17 cellular contexts compared by ENCODE assay signal in the genomic region with DNA sequence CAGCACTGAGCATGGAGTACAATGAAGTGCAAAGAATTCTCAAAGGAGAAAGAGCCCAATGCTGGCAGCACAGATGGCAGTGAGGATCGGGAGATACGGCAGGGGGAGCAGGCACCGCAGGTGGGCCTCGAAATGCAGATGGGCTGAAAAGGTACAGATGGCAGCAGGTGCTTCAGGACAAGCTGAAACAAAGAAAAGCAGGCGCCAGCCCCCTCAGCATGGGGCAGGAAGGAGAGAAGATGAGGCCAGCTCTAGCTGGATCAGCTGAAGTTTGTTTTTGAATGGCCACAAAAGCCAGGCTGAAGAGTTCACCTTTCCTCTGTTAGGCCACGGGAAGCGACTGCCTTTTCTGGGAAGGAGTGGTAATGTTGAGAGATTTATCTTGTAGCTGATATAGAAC. TPM values are rescaled to one million over a fixed set of nuclear protein-coding genes. Genes with fewer than 3 reads are reported as not detected.
A peak's percentile ranks its signal among the peaks of the same experiment; 100 is the strongest.
DNase-seq lines count a peak whose midpoint lies in the region; TF ChIP-seq lines count a peak whose summit lies in the region.
"Had no signal": no experiment of that assay in that cellular context is flagged by ENCODE, and none has a peak within 500 bp of the region (broad histone marks: within the 10 kb centered on the region; RNA-seq: fewer than 3 reads in every experiment).

No MANE protein-coding gene starts in this region.

- H3T11ph ChIP-seq in H9 (ENCODE audit: low read length), result no peak overlapping the region

- no peak overlapping the region for H3K4ac ChIP-seq in H9 (ENCODE audit: low read depth, low read length)

- H4K20me1 ChIP-seq in H9 (ENCODE audit: control insufficient read depth, insufficient read depth, insufficient read length), result no peaks in the 10 kb centered on the region

- H3K27me3 Mint-ChIP-seq in H9 (ENCODE audit: low read depth), result no peaks in the 10 kb centered on the region; the same call in 1 of the 2 replicates
- H3K27me3 Mint-ChIP-seq: activated CD8-positive, alpha-beta T cell treated with anti-CD3 and anti-CD28 coated beads for 36 hours had no signal

- no peaks in the 10 kb centered on the region for H3K79me2 ChIP-seq in H9 (ENCODE audit: insufficient read depth, low read length)

- no peak overlapping the region for H4K91ac ChIP-seq in H9 (ENCODE audit: insufficient read length, low read depth, low read length)

- H2AFZ ChIP-seq in H9 (ENCODE audit: low read length), result no peak overlapping the region

- no peak overlapping the region for H2BK12ac ChIP-seq in H9 (ENCODE audit: insufficient read length, low read depth, low read length)

- peaks cover 54 to 77% (median 67%) of the 10 kb centered on the region in 3 experiments for H3K36me3 Mint-ChIP-seq in H9 (ENCODE audit: insufficient read depth in 1 of 3, low read depth in 3 of 3)

- H3K4me1 Mint-ChIP-seq in H9, result peaks cover 58 to 60% of the 10 kb centered on the region in 2 experiments

- H3K9me3 Mint-ChIP-seq in H9, result no peaks in the 10 kb centered on the region
- H3K9me3 Mint-ChIP-seq: activated CD8-positive, alpha-beta T cell treated with anti-CD3 and anti-CD28 coated beads for 36 hours; activated T-cell treated with anti-CD3 and anti-CD28 coated beads, Interleukin-2, amount 50 U/mL, for 72 hours; immature natural killer cell had no signal

- H3K36me3 ChIP-seq in WERI-Rb-1 (peaks cover 83% of the 10 kb centered on the region), colonic mucosa (peaks cover 15% of the 10 kb centered on the region)

- intact Hi-C loops in colonic mucosa (cut with DNase I), result loop anchor here (5.0 kb wide), 1 partner anchor 202 kb away; no protein-coding TSS in a partner anchor

- H4K5ac ChIP-seq in H9 (ENCODE audit: insufficient read length, low read depth, low read length), result no peak overlapping the region

- H3K4me2 ChIP-seq in H9 (ENCODE audit: insufficient read depth, insufficient read length, low read length), result peak overlapping the region; percentile 56
- H3K4me2 ChIP-seq: smooth muscle cell had no signal

- H3K27me3 ChIP-seq in H9 (ENCODE audit: insufficient read depth, low read length) (no peaks in the 10 kb centered on the region), WERI-Rb-1 (ENCODE audit: insufficient read depth, low read depth, severe bottlenecking) (no peaks in the 10 kb centered on the region), colonic mucosa (no peaks in the 10 kb centered on the region)

- peak overlapping the region; percentile 45 to 66 for H3K4me3 Mint-ChIP-seq in H9
- H3K4me3 Mint-ChIP-seq: activated CD8-positive, alpha-beta T cell treated with anti-CD3 and anti-CD28 coated beads for 36 hours; activated T-cell treated with anti-CD3 and anti-CD28 coated beads, Interleukin-2, amount 50 U/mL, for 72 hours; immature natural killer cell had no signal

- H2AK5ac ChIP-seq in H9 (ENCODE audit: insufficient read length, low read length), result no peak overlapping the region

- TF ChIP-seq CTCF in H9 (conservative IDR thresholded peaks at IDR 0.05) (no peak), WERI-Rb-1 (IDR thresholded peaks at IDR 0.05; ENCODE audit: low read depth, low read length) (no peak), colonic mucosa (IDR thresholded peaks at IDR 0.05) (no peak)

- no CpG with 5 or more reads among the region's 7 CpGs for WGBS in H9 (ENCODE audit: extremely low coverage, insufficient read length, low lambda C conversion rate)

- H3K4me1 ChIP-seq in H9 (ENCODE audit: insufficient read depth, low read length) (peaks cover 25% of the 10 kb centered on the region), colonic mucosa (no peaks in the 10 kb centered on the region)

- no peak overlapping the region for H2BK120ac ChIP-seq in H9 (ENCODE audit: low read depth, low read length, poor library complexity, severe bottlenecking)

- no peak overlapping the region for H3K23ac ChIP-seq in H9 (ENCODE audit: insufficient read length, low read depth, low read length)

- no peaks in the 10 kb centered on the region for H3K79me1 ChIP-seq in H9 (ENCODE audit: insufficient read depth, low read depth, low read length, poor library complexity, severe bottlenecking)

- H3K4me3 ChIP-seq in WERI-Rb-1 (ENCODE audit: low read depth, low read length) (no peak overlapping the region), colonic mucosa (no peak overlapping the region)
- H3K4me3 ChIP-seq: lower lobe of right lung, smooth muscle cell, thoracic aorta had no signal

- H3K27ac Mint-ChIP-seq in H9, result peak overlapping the region; percentile 84 to 97 (median 88)
- H3K27ac Mint-ChIP-seq: activated CD8-positive, alpha-beta T cell treated with anti-CD3 and anti-CD28 coated beads for 36 hours; activated T-cell treated with anti-CD3 and anti-CD28 coated beads, Interleukin-2, amount 50 U/mL, for 72 hours; immature natural killer cell had no signal

- no peak overlapping the region for H4K8ac ChIP-seq in H9 (replicated peaks; ENCODE audit: insufficient read length, low read depth, low read length)

- H3K56ac ChIP-seq in H9 (ENCODE audit: insufficient read length, low read depth, low read length), result no peak overlapping the region

- no peak overlapping the region for H2BK15ac ChIP-seq in H9 (ENCODE audit: low read depth, low read length)

- H2BK5ac ChIP-seq in H9 (ENCODE audit: insufficient read length, low read length), result no peak overlapping the region

- H3K27ac ChIP-seq in H9 (ENCODE audit: insufficient read length, low read depth, low read length), result peak overlapping the region; percentile 91
- peak overlapping the region; percentile 71 for H3K27ac ChIP-seq in WERI-Rb-1
- H3K27ac ChIP-seq in colonic mucosa, result no peak overlapping the region
- H3K27ac ChIP-seq: lower lobe of right lung, thoracic aorta had no signal

- peak overlapping the region; percentile 71 for H3K18ac ChIP-seq in H9 (ENCODE audit: insufficient read length, low read depth, low read length)

- H3K9me3 ChIP-seq in H9 (ENCODE audit: control insufficient read depth, low read depth, low read length) (no peaks in the 10 kb centered on the region), WERI-Rb-1 (ENCODE audit: severe bottlenecking) (no peaks in the 10 kb centered on the region), colonic mucosa (no peaks in the 10 kb centered on the region)
- H3K9me3 ChIP-seq: lower lobe of right lung, thoracic aorta had no signal

- H3K9ac ChIP-seq in H9 (ENCODE audit: extremely low read depth, insufficient read length, low read length) (no peak overlapping the region), colonic mucosa (ENCODE audit: low read depth in 2 of 2, low read length in 2 of 2) (no peak overlapping the region)

- H3K14ac ChIP-seq in H9 (ENCODE audit: insufficient read depth, low read length), result no peak overlapping the region

- peak; percentile 91 for DNase-seq in H9
- DNase-seq in NCI-H2107 treated with DMSO at 0.1 percent for 48 hours (lab: John Stamatoyannopoulos, UW; ENCODE audit: unreplicated experiment), result peak; percentile 96
- DNase-seq in WERI-Rb-1, result peak; percentile 75
- DNase-seq in iPS-NIHi11 (ENCODE audit: low spot score), result peak; percentile 86
- DNase-seq in NK-92 treated with Interleukin-12 subunit alpha and Interleukin-12 subunit beta, amount 100 ng/mL, for 24 hours (lab: John Stamatoyannopoulos, UW), result no peak
- no peak for DNase-seq in GF-D8 (lab: John Stamatoyannopoulos, UW)
- no peak for DNase-seq in colonic mucosa
- no peak for DNase-seq in glomerular visceral epithelial cell (ENCODE audit: extremely low spot score)
- DNase-seq: activated CD8-positive, alpha-beta T cell treated with anti-CD3 and anti-CD28 coated beads for 36 hours; activated T-cell treated with anti-CD3 and anti-CD28 coated beads, Interleukin-2, amount 50 U/mL, for 72 hours; immature natural killer cell; IMR-90; lower lobe of right lung; NCI-H526 treated with DMSO at 0.1 percent for 48 hours; SW 1271 had no signal

- H3K23me2 ChIP-seq in H9 (ENCODE audit: insufficient read length, low read depth, low read length, poor library complexity, severe bottlenecking), result no peaks in the 10 kb centered on the region

- H2BK20ac ChIP-seq in H9 (ENCODE audit: low read depth, low read length, poor library complexity, severe bottlenecking), result no peak overlapping the region

RNA-seq across cellular contexts. Expression of a gene that starts 7.7 kb away (rescaled TPM):
- total RNA-seq in H9 (2021), result 78.9 and 81.8 TPM in 2 replicates
- total RNA-seq in colonic mucosa, result 10 to 100 TPM; 27.5 to 55.8 TPM

RNA-seq across cellular contexts. Expression of a gene that starts 19.2 kb away (rescaled TPM):
- total RNA-seq in H9 (2021) (3.4 and 5.1 TPM in 2 replicates), colonic mucosa (1 to 10 TPM in 1 of 2 donors, under 1 TPM in 1; 0.74 to 1.2 TPM)
- total RNA-seq: IMR-90, smooth muscle cell had no signal

Comparison
In these comparisons a context has a peak if more than half of its experiments do, and no peak if none do; other contexts are left out.
1. DNase-seq: peak in H9 (single experiment), NCI-H2107 treated with DMSO at 0.1 percent for 48 hours (single experiment), WERI-Rb-1 (single experiment) and iPS-NIHi11 (single experiment); none in NK-92 treated with Interleukin-12 subunit alpha and Interleukin-12 subunit beta, amount 100 ng/mL, for 24 hours (single experiment), GF-D8 (single experiment), colonic mucosa (single experiment) and glomerular visceral epithelial cell (single experiment).